22 cellular contexts compared by ENCODE assay signal in genomic region chr11:57487021-57487778, GRCh38. TPM values are rescaled to one million over a fixed set of nuclear protein-coding genes. Genes with fewer than 3 reads are reported as not detected.
DNase-seq lines count a peak whose midpoint lies in the region; ATAC-seq, FAIRE-seq and TF ChIP-seq lines count a peak whose summit lies in the region.
"Had no signal": no experiment of that assay in that cellular context is flagged by ENCODE, and none has a peak within 500 bp of the region (broad histone marks: within the 10 kb centered on the region; RNA-seq: fewer than 3 reads in every experiment).

No MANE protein-coding gene starts in this region.

- H3K18ac ChIP-seq in neuronal stem cell (ENCODE audit: low read length): peak overlapping the region; percentile 52

- peak overlapping the region; percentile 74 for H3K23ac ChIP-seq in neuronal stem cell (ENCODE audit: low read depth, low read length, poor library complexity)

- no peak overlapping the region for H3K27ac ChIP-seq in HepG2 (ENCODE audit: extremely low read length, insufficient read depth, low read length)
- H3K27ac ChIP-seq in right lobe of liver: no peak overlapping the region
- H3K27ac ChIP-seq in neuronal stem cell (replicated peaks; ENCODE audit: low read length): no peak overlapping the region
- peak overlapping the region; percentile 69 for H3K27ac ChIP-seq in skeletal muscle tissue (ENCODE audit: low read depth, low read length)
- H3K27ac ChIP-seq: C4-2B had no signal

- no peak overlapping the region for H2BK12ac ChIP-seq in neuronal stem cell (ENCODE audit: low read length)

- H3K27ac Mint-ChIP-seq in chondrocyte (ENCODE audit: unreplicated experiment): no peak overlapping the region
- H3K27ac Mint-ChIP-seq: CD4-positive, alpha-beta T cell; HFFc6 had no signal

- POLR2A ChIA-PET in HepG2 (lab: Yijun Ruan, JAX): no interaction called here

- peaks cover 7% of the 10 kb centered on the region for H3K4me1 Mint-ChIP-seq in chondrocyte (ENCODE audit: low read depth)

- no peak overlapping the region for H3K4me3 Mint-ChIP-seq in chondrocyte (ENCODE audit: unreplicated experiment)
- H3K4me3 Mint-ChIP-seq: CD4-positive, alpha-beta T cell; HFFc6 had no signal

- H3K14ac ChIP-seq in neuronal stem cell (ENCODE audit: low read length): no peak overlapping the region

- H2BK15ac ChIP-seq in neuronal stem cell (ENCODE audit: low read length): no peak overlapping the region

- no peak for FAIRE-seq in HepG2 (lab: Jason Lieb, UNC)
- FAIRE-seq: A204.1, D721Med, G401.6, GM12891, GM19239 had no signal

- H3K4me1 ChIP-seq in HepG2 (ENCODE audit: insufficient read depth, low read length) (no peaks in the 10 kb centered on the region), right lobe of liver (peaks cover 0 to 13% (median 5%) of the 10 kb centered on the region in 4 donors), neuronal stem cell (ENCODE audit: control insufficient read depth in 2 of 2, insufficient read depth in 1 of 2, low read depth in 1 of 2, low read length in 2 of 2) (peaks cover 7 to 20% of the 10 kb centered on the region in 2 donors), skeletal muscle tissue (ENCODE audit: control insufficient read depth in 3 of 3, insufficient read depth in 3 of 3, low read length in 3 of 3) (peaks cover 31 to 47% (median 38%) of the 10 kb centered on the region in 3 donors)
- H3K4me1 ChIP-seq: BE2C, Caco-2 had no signal

- H4K20me1 ChIP-seq in HepG2 (ENCODE audit: insufficient read depth, low read length): no peaks in the 10 kb centered on the region

- no peak for TF ChIP-seq RAD21 in HepG2 (CRISPR knock-in tag; IDR thresholded peaks at IDR 0.05)

- H4K91ac ChIP-seq in neuronal stem cell (ENCODE audit: low read depth, low read length, poor library complexity): no peak overlapping the region

- intact Hi-C loops in HepG2 (cut with micrococcal nuclease; ENCODE audit: unreplicated experiment): no loop called here
- intact Hi-C loops in right lobe of liver (cut with DNase I): loop anchor here in 1 of 2 donors (10.0 kb wide), 1 partner anchor 142 kb away; no protein-coding TSS in a partner anchor

- BruUV-seq in HepG2 (replicated peaks; lab: Mats Ljungman, UMichigan): no TSS peak

- no peaks in the 10 kb centered on the region for H3K79me2 ChIP-seq in HepG2 (ENCODE audit: insufficient read depth, low read length)

- H3K36me3 ChIP-seq in HepG2 (replicated peaks in 1 of 2; ENCODE audit: control insufficient read depth in 1 of 2, insufficient read depth in 2 of 2, low read length in 2 of 2): peaks cover 53 to 84% of the 10 kb centered on the region in 2 experiments
- H3K36me3 ChIP-seq in right lobe of liver: peaks cover 0 to 83% (median 44%) of the 10 kb centered on the region in 4 donors
- H3K36me3 ChIP-seq in neuronal stem cell (replicated peaks in 1 of 2; ENCODE audit: control insufficient read depth in 2 of 2, insufficient read depth in 2 of 2, low read length in 2 of 2): no peaks in the 10 kb centered on the region
- peaks cover 34 to 59% (median 43%) of the 10 kb centered on the region in 3 donors for H3K36me3 ChIP-seq in skeletal muscle tissue (ENCODE audit: control insufficient read depth in 3 of 3, insufficient read depth in 3 of 3, low read length in 3 of 3)
- H3K36me3 ChIP-seq: BE2C had no signal

- H3K9me3 ChIP-seq in HepG2 (ENCODE audit: low read length) (no peaks in the 10 kb centered on the region), right lobe of liver (no peaks in the 10 kb centered on the region), neuronal stem cell (replicated peaks in 1 of 2; ENCODE audit: control insufficient read depth in 2 of 2, insufficient read depth in 1 of 2, low read depth in 1 of 2, low read length in 2 of 2) (no peaks in the 10 kb centered on the region), skeletal muscle tissue (ENCODE audit: control insufficient read depth in 3 of 3, low read length in 3 of 3) (no peaks in the 10 kb centered on the region)
- H3K9me3 ChIP-seq: BE2C, Caco-2 had no signal

- H2BK5ac ChIP-seq in neuronal stem cell (ENCODE audit: low read length): no peak overlapping the region

- H3K27me3 ChIP-seq in HepG2 (ENCODE audit: control insufficient read depth in 1 of 2, insufficient read depth in 2 of 2, low read length in 2 of 2) (no peaks in the 10 kb centered on the region), right lobe of liver (no peaks in the 10 kb centered on the region), neuronal stem cell (ENCODE audit: control insufficient read depth in 3 of 3, insufficient read depth in 3 of 3, low read depth in 1 of 3, low read length in 3 of 3) (peaks cover 1 to 10% (median 3%) of the 10 kb centered on the region in 3 experiments), skeletal muscle tissue (ENCODE audit: control insufficient read depth in 3 of 3, insufficient read depth in 3 of 3, low read length in 3 of 3) (peaks cover 0 to 6% (median 3%) of the 10 kb centered on the region in 3 donors)
- H3K27me3 ChIP-seq: BE2C had no signal

- no peak for ATAC-seq in HepG2
- ATAC-seq in right lobe of liver: no peak
- no peak for ATAC-seq in GM21367 (IDR thresholded peaks at IDR 0.05; ENCODE audit: unreplicated experiment)
- ATAC-seq in GM21360 (IDR thresholded peaks at IDR 0.05; ENCODE audit: unreplicated experiment): no peak
- ATAC-seq: HCT116 had no signal

- H3K27me3 Mint-ChIP-seq in chondrocyte (ENCODE audit: low read depth): peaks cover 10% of the 10 kb centered on the region

- DNase-seq in HepG2 (ENCODE audit: low spot score) (no peak), right lobe of liver (no peak), chondrocyte (ENCODE audit: low spot score) (peak; percentile 77), neuronal stem cell (ENCODE audit: low spot score) (no peak), foreskin melanocyte (no peak)
- DNase-seq: ACHN; BE2C; Caco-2; CD4-positive, alpha-beta T cell; GOT3; H7; HFFc6 had no signal

- H2AK5ac ChIP-seq in neuronal stem cell (ENCODE audit: low read depth, low read length): peak overlapping the region; percentile 87

- H2BK120ac ChIP-seq in neuronal stem cell (ENCODE audit: low read depth, low read length): no peak overlapping the region

- CTCF ChIA-PET in HepG2 (lab: Yijun Ruan, JAX; ENCODE audit: low intra/inter-chr PET ratio, low total read pairs): no interaction called here

- H3K36me3 Mint-ChIP-seq in chondrocyte (ENCODE audit: low read depth): peaks cover 4% of the 10 kb centered on the region

- no peak overlapping the region for H3K4me2 ChIP-seq in HepG2 (ENCODE audit: low read depth, low read length)
- H3K4me2 ChIP-seq in neuronal stem cell (ENCODE audit: insufficient read depth, low read length, poor library complexity, severe bottlenecking): no peak overlapping the region

- H2AFZ ChIP-seq in HepG2 (ENCODE audit: low read length): no peak overlapping the region
- no peak overlapping the region for H2AFZ ChIP-seq in neuronal stem cell (ENCODE audit: low read length)

- H3K4ac ChIP-seq in neuronal stem cell (ENCODE audit: low read length): no peak overlapping the region

- H3K9ac ChIP-seq in HepG2 (ENCODE audit: insufficient read depth, low read depth, low read length) (no peak overlapping the region), neuronal stem cell (ENCODE audit: low read depth, low read length, poor library complexity) (peak overlapping the region; percentile 9), skeletal muscle tissue (ENCODE audit: low read depth in 1 of 3, low read length in 3 of 3) (peak overlapping the region in 2 of 3 donors; percentile 0 to 42)

- 97% methylated on average over 11 of the region's 15 CpGs for WGBS in HepG2 (ENCODE audit: low lambda C conversion rate)
- WGBS in right lobe of liver (ENCODE audit: insufficient coverage, low coverage, low lambda C conversion rate, missing lambda C conversion rate): 75% methylated on average over 6 of the region's 15 CpGs
- WGBS in neuronal stem cell (ENCODE audit: extremely low coverage in 2 of 2, insufficient read length in 2 of 2, insufficient replicate concordance in 1 of 2), 2 donors: no CpG with 5 or more reads among the region's 15 CpGs

- H3K4me3 ChIP-seq in HepG2 (replicated peaks in 1 of 3; ENCODE audit: insufficient read depth in 1 of 3, low read depth in 2 of 3, low read length in 3 of 3) (no peak overlapping the region), right lobe of liver (no peak overlapping the region), neuronal stem cell (ENCODE audit: low read length in 2 of 2) (no peak overlapping the region), skeletal muscle tissue (ENCODE audit: low read length in 3 of 3) (no peak overlapping the region)

- TF ChIP-seq POLR2A in HepG2 (IDR thresholded peaks at IDR 0.05; ENCODE audit: insufficient read depth in 1 of 2, low read depth in 2 of 2, low read length in 2 of 2) (no peak), right lobe of liver (IDR thresholded peaks at IDR 0.05) (no peak)

- no peaks in the 10 kb centered on the region for H3K79me1 ChIP-seq in neuronal stem cell (ENCODE audit: low read depth, low read length)

- in situ Hi-C loops in HepG2 (cut with HindIII; ENCODE audit: extremely low pct_ligation_motif_present, low pct_unique_long_range_greater_than_20kb): no loop called here

- no peak for TF ChIP-seq EP300 in HepG2 (IDR thresholded peaks at IDR 0.05; ENCODE audit: low read depth in 2 of 2, low read length in 2 of 2)
- TF ChIP-seq EP300 in HepG2 (CRISPR knock-in tag; IDR thresholded peaks at IDR 0.05; ENCODE audit: borderline replicate concordance): no peak

- H4K8ac ChIP-seq in neuronal stem cell (ENCODE audit: low read depth, low read length): no peak overlapping the region

- H3K9me3 Mint-ChIP-seq in chondrocyte (ENCODE audit: low read depth): no peaks in the 10 kb centered on the region
- H3K9me3 Mint-ChIP-seq: CD4-positive, alpha-beta T cell; HFFc6 had no signal

- no peak for TF ChIP-seq CTCF in HepG2 (CRISPR knock-in tag; IDR thresholded peaks at IDR 0.05)
- no peak for TF ChIP-seq CTCF in right lobe of liver (IDR thresholded peaks at IDR 0.05)
- no peak for TF ChIP-seq CTCF in chondrocyte (IDR thresholded peaks at IDR 0.05)

RNA-seq across cellular contexts. Expression of gene RTN4RL2, which starts 26.9 kb away (rescaled TPM):
- total RNA-seq in HepG2 (2016; rRNA removed; fragmentation: Illumina TruSeq; extraction: Trizol): 0.45 and 1.3 TPM in 2 replicates
- 0.71 and 0.79 TPM in 2 replicates for total RNA-seq in HepG2 (2016; cell fraction: cytosol; rRNA removed; fragmentation: Illumina TruSeq; extraction: Trizol; ENCODE audit: low read depth)
- 0.42 and 0.91 TPM in 2 replicates for total RNA-seq in HepG2 (2016; cell fraction: insoluble cytoplasmic fraction; rRNA removed; fragmentation: Illumina TruSeq; extraction: Trizol)
- 1.1 and 1.2 TPM in 2 replicates for total RNA-seq in HepG2 (2016; cell fraction: membrane; rRNA removed; fragmentation: Illumina TruSeq; extraction: Trizol)
- 1.8 and 2.1 TPM in 2 replicates for total RNA-seq in HepG2 (2016; cell fraction: nucleus; rRNA removed; fragmentation: Illumina TruSeq; extraction: Trizol)
- 4.3 and 8.4 TPM in 2 replicates for polyA plus RNA-seq in HepG2 (2011; rRNA removed)
- polyA plus RNA-seq in HepG2 (2011; cell fraction: cytosol; rRNA removed): 3.6 and 3.9 TPM in 2 replicates
- 10.4 and 14.9 TPM in 2 replicates for polyA plus RNA-seq in HepG2 (2011; cell fraction: nucleus; rRNA removed)
- polyA plus RNA-seq in HepG2 (2012): 14.7 and 15.9 TPM in 2 replicates
- polyA plus RNA-seq in HepG2 (2016; cell fraction: cytosol; fragmentation: Illumina TruSeq; extraction: Trizol; ENCODE audit: low read depth): 1.8 and 2.1 TPM in 2 replicates
- polyA plus RNA-seq in HepG2 (2016; cell fraction: insoluble cytoplasmic fraction; fragmentation: Illumina TruSeq; extraction: Trizol; ENCODE audit: low read depth): 1.9 and 2.5 TPM in 2 replicates
- polyA plus RNA-seq in HepG2 (2016; cell fraction: membrane; fragmentation: Illumina TruSeq; extraction: Trizol; ENCODE audit: low read depth): 2.8 and 3.5 TPM in 2 replicates
- 5.0 and 7.0 TPM in 2 replicates for polyA plus RNA-seq in HepG2 (2016; cell fraction: nucleus; fragmentation: Illumina TruSeq; extraction: Trizol; ENCODE audit: insufficient read depth, low read depth)
- polyA minus RNA-seq in HepG2 (2011; rRNA and poly(A)+ RNA removed; ENCODE audit: low replicate concordance): 0.72 and 4.8 TPM in 2 replicates
- polyA minus RNA-seq in HepG2 (2011; cell fraction: cytosol; rRNA and poly(A)+ RNA removed): 4.1 and 11.0 TPM in 2 replicates
- polyA minus RNA-seq in HepG2 (2011; cell fraction: nucleus; rRNA and poly(A)+ RNA removed): 2.3 and 3.7 TPM in 2 replicates
- 10 to 100 TPM; 12.5 to 54.4 (median 18.6) TPM for total RNA-seq in right lobe of liver
- 0.31 to 0.57 TPM in 2 of 3 replicates, not detected in the other for total RNA-seq in chondrocyte
- 6.6 TPM for polyA plus RNA-seq in neuronal stem cell (2013, experiment 1 of 2)
- 6.8 TPM for polyA plus RNA-seq in neuronal stem cell (2013, experiment 2 of 2)
- not detected for total RNA-seq in skeletal muscle tissue

RNA-seq across cellular contexts. Expression of gene SLC43A1, which starts 28.3 kb away (rescaled TPM):
- 40.0 and 72.3 TPM in 2 replicates for total RNA-seq in HepG2 (2016; rRNA removed; fragmentation: Illumina TruSeq; extraction: Trizol)
- total RNA-seq in HepG2 (2016; cell fraction: cytosol; rRNA removed; fragmentation: Illumina TruSeq; extraction: Trizol; ENCODE audit: low read depth): 44.5 and 47.1 TPM in 2 replicates
- total RNA-seq in HepG2 (2016; cell fraction: insoluble cytoplasmic fraction; rRNA removed; fragmentation: Illumina TruSeq; extraction: Trizol): 32.3 and 72.1 TPM in 2 replicates
- 63.3 and 69.6 TPM in 2 replicates for total RNA-seq in HepG2 (2016; cell fraction: membrane; rRNA removed; fragmentation: Illumina TruSeq; extraction: Trizol)
- 64.1 and 81.7 TPM in 2 replicates for total RNA-seq in HepG2 (2016; cell fraction: nucleus; rRNA removed; fragmentation: Illumina TruSeq; extraction: Trizol)
- polyA plus RNA-seq in HepG2 (2011; rRNA removed): 87.6 and 124 TPM in 2 replicates
- 96.8 and 105 TPM in 2 replicates for polyA plus RNA-seq in HepG2 (2011; cell fraction: cytosol; rRNA removed)
- polyA plus RNA-seq in HepG2 (2011; cell fraction: nucleus; rRNA removed): 190 and 210 TPM in 2 replicates
- polyA plus RNA-seq in HepG2 (2012): 61.9 and 91.6 TPM in 2 replicates
- 41.6 and 44.0 TPM in 2 replicates for polyA plus RNA-seq in HepG2 (2016; cell fraction: cytosol; fragmentation: Illumina TruSeq; extraction: Trizol; ENCODE audit: low read depth)
- 33.2 and 41.2 TPM in 2 replicates for polyA plus RNA-seq in HepG2 (2016; cell fraction: insoluble cytoplasmic fraction; fragmentation: Illumina TruSeq; extraction: Trizol; ENCODE audit: low read depth)
- 58.0 and 63.5 TPM in 2 replicates for polyA plus RNA-seq in HepG2 (2016; cell fraction: membrane; fragmentation: Illumina TruSeq; extraction: Trizol; ENCODE audit: low read depth)
- 111 TPM in 2 replicates for polyA plus RNA-seq in HepG2 (2016; cell fraction: nucleus; fragmentation: Illumina TruSeq; extraction: Trizol; ENCODE audit: insufficient read depth, low read depth)
- polyA minus RNA-seq in HepG2 (2011; rRNA and poly(A)+ RNA removed; ENCODE audit: low replicate concordance): 1.5 and 247 TPM in 2 replicates
- 58.2 and 68.6 TPM in 2 replicates for polyA minus RNA-seq in HepG2 (2011; cell fraction: cytosol; rRNA and poly(A)+ RNA removed)
- 75.4 and 86.5 TPM in 2 replicates for polyA minus RNA-seq in HepG2 (2011; cell fraction: nucleus; rRNA and poly(A)+ RNA removed)
- total RNA-seq in right lobe of liver: 100 to 1,000 TPM in 3 of 6 experiments, 10 to 100 TPM in 3; 38.9 to 173 (median 106) TPM
- 5.2 to 5.6 TPM (median 5.3 TPM) in 3 replicates for total RNA-seq in chondrocyte
- 0.63 TPM for polyA plus RNA-seq in neuronal stem cell (2013, experiment 1 of 2)
- 0.73 TPM for polyA plus RNA-seq in neuronal stem cell (2013, experiment 2 of 2)
- total RNA-seq in skeletal muscle tissue: 18.3 TPM

RNA-seq across cellular contexts. Expression of gene TIMM10, which starts 43.4 kb away (rescaled TPM):
- total RNA-seq in HepG2 (2016; rRNA removed; fragmentation: Illumina TruSeq; extraction: Trizol) (82.2 and 103 TPM in 2 replicates), right lobe of liver (10 to 100 TPM; 19.6 to 48.5 (median 39.0) TPM), chondrocyte (37.5 to 61.6 TPM (median 43.2 TPM) in 3 replicates), skeletal muscle tissue (64.2 TPM)
- total RNA-seq in HepG2 (2016; cell fraction: cytosol; rRNA removed; fragmentation: Illumina TruSeq; extraction: Trizol; ENCODE audit: low read depth): 40.9 and 52.7 TPM in 2 replicates
- total RNA-seq in HepG2 (2016; cell fraction: insoluble cytoplasmic fraction; rRNA removed; fragmentation: Illumina TruSeq; extraction: Trizol): 87.8 and 108 TPM in 2 replicates
- total RNA-seq in HepG2 (2016; cell fraction: membrane; rRNA removed; fragmentation: Illumina TruSeq; extraction: Trizol): 48.0 and 65.2 TPM in 2 replicates
- total RNA-seq in HepG2 (2016; cell fraction: nucleus; rRNA removed; fragmentation: Illumina TruSeq; extraction: Trizol): 27.4 and 31.3 TPM in 2 replicates
- 56.3 and 67.8 TPM in 2 replicates for polyA plus RNA-seq in HepG2 (2011; rRNA removed)
- 81.8 and 94.3 TPM in 2 replicates for polyA plus RNA-seq in HepG2 (2011; cell fraction: cytosol; rRNA removed)
- 18.2 and 20.2 TPM in 2 replicates for polyA plus RNA-seq in HepG2 (2011; cell fraction: nucleus; rRNA removed)
- 46.7 and 55.3 TPM in 2 replicates for polyA plus RNA-seq in HepG2 (2012)
- 53.7 and 66.6 TPM in 2 replicates for polyA plus RNA-seq in HepG2 (2016; cell fraction: cytosol; fragmentation: Illumina TruSeq; extraction: Trizol; ENCODE audit: low read depth)
- polyA plus RNA-seq in HepG2 (2016; cell fraction: insoluble cytoplasmic fraction; fragmentation: Illumina TruSeq; extraction: Trizol; ENCODE audit: low read depth): 106 and 130 TPM in 2 replicates
- 52.5 and 68.9 TPM in 2 replicates for polyA plus RNA-seq in HepG2 (2016; cell fraction: membrane; fragmentation: Illumina TruSeq; extraction: Trizol; ENCODE audit: low read depth)
- 53.7 and 58.9 TPM in 2 replicates for polyA plus RNA-seq in HepG2 (2016; cell fraction: nucleus; fragmentation: Illumina TruSeq; extraction: Trizol; ENCODE audit: insufficient read depth, low read depth)
- polyA minus RNA-seq in HepG2 (2011; rRNA and poly(A)+ RNA removed; ENCODE audit: low replicate concordance): 28.3 and 58.4 TPM in 2 replicates
- polyA minus RNA-seq in HepG2 (2011; cell fraction: cytosol; rRNA and poly(A)+ RNA removed): 7.7 and 8.8 TPM in 2 replicates
- 11.8 and 13.6 TPM in 2 replicates for polyA minus RNA-seq in HepG2 (2011; cell fraction: nucleus; rRNA and poly(A)+ RNA removed)
- 61.5 TPM for polyA plus RNA-seq in neuronal stem cell (2013, experiment 1 of 2)
- 58.6 TPM for polyA plus RNA-seq in neuronal stem cell (2013, experiment 2 of 2)

RNA-seq across cellular contexts. Expression of gene SMTNL1, which starts 50.2 kb away (rescaled TPM):
- total RNA-seq in HepG2 (2016; rRNA removed; fragmentation: Illumina TruSeq; extraction: Trizol): not detected in 2 replicates
- not detected in 2 replicates for total RNA-seq in HepG2 (2016; cell fraction: cytosol; rRNA removed; fragmentation: Illumina TruSeq; extraction: Trizol; ENCODE audit: low read depth)
- not detected in 2 replicates for total RNA-seq in HepG2 (2016; cell fraction: insoluble cytoplasmic fraction; rRNA removed; fragmentation: Illumina TruSeq; extraction: Trizol)
- not detected in 2 replicates for total RNA-seq in HepG2 (2016; cell fraction: membrane; rRNA removed; fragmentation: Illumina TruSeq; extraction: Trizol)
- total RNA-seq in HepG2 (2016; cell fraction: nucleus; rRNA removed; fragmentation: Illumina TruSeq; extraction: Trizol): not detected in 2 replicates
- 0.04 TPM in 1 of 2 replicates, not detected in the other for polyA plus RNA-seq in HepG2 (2011; rRNA removed)
- polyA plus RNA-seq in HepG2 (2011; cell fraction: cytosol; rRNA removed): not detected in 2 replicates
- polyA plus RNA-seq in HepG2 (2011; cell fraction: nucleus; rRNA removed): not detected in 2 replicates
- polyA plus RNA-seq in HepG2 (2012): not detected in 2 replicates
- not detected in 2 replicates for polyA plus RNA-seq in HepG2 (2016; cell fraction: cytosol; fragmentation: Illumina TruSeq; extraction: Trizol; ENCODE audit: low read depth)
- not detected in 2 replicates for polyA plus RNA-seq in HepG2 (2016; cell fraction: insoluble cytoplasmic fraction; fragmentation: Illumina TruSeq; extraction: Trizol; ENCODE audit: low read depth)
- not detected in 2 replicates for polyA plus RNA-seq in HepG2 (2016; cell fraction: membrane; fragmentation: Illumina TruSeq; extraction: Trizol; ENCODE audit: low read depth)
- not detected in 2 replicates for polyA plus RNA-seq in HepG2 (2016; cell fraction: nucleus; fragmentation: Illumina TruSeq; extraction: Trizol; ENCODE audit: insufficient read depth, low read depth)
- not detected in 2 replicates for polyA minus RNA-seq in HepG2 (2011; rRNA and poly(A)+ RNA removed; ENCODE audit: low replicate concordance)
- not detected in 2 replicates for polyA minus RNA-seq in HepG2 (2011; cell fraction: cytosol; rRNA and poly(A)+ RNA removed)
- not detected in 2 replicates for polyA minus RNA-seq in HepG2 (2011; cell fraction: nucleus; rRNA and poly(A)+ RNA removed)
- not detected for total RNA-seq in right lobe of liver
- total RNA-seq in chondrocyte: not detected in 3 replicates
- 0.26 TPM for polyA plus RNA-seq in neuronal stem cell (2013, experiment 1 of 2)
- 0.18 TPM for polyA plus RNA-seq in neuronal stem cell (2013, experiment 2 of 2)
- total RNA-seq in skeletal muscle tissue: 69.9 TPM
- total RNA-seq: CD4-positive, alpha-beta T cell; H7; HFFc6 had no signal
